In the genomic region with DNA sequence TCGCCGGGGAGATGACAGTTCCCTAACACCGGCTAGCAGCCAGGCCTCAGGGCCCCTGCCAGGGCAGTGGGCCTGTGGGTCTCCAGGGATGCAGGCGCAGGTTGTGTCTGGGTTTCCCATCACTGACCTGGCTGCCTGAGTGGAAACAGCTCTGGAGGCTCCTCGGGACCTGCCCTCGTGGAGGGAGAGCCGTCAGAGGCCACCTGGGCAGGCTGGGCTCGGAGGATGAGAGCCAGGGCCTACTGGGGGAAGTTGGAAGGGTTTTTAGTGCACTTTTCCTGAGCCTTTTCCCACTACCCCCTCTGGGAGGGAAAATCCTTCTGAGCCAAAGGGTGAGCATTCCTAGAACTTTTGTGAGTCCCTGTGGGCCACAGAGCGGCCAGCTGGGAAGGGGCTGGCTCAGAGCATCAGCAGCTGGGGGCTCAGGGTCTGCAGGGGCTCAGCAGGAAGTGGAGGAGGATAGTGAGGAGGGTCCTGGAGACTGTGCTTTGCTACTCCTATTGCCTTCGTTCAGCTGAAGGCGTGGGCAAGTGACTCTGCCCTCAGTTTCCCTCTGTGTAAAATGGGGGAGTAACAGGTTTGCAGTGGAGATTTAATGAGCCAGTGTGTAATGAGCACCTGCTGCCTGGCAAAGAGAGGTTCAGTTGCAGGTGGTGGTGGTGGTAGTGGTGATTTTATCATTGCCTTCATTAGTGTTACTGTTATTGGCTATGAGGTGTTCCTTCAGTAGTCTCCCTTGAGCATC, we compare ENCODE assay signal across 8 cellular contexts. TPM values are rescaled to one million over a fixed set of nuclear protein-coding genes. Genes with fewer than 3 reads are reported as not detected.
DNase-seq lines count a peak whose midpoint lies in the region; ATAC-seq and TF ChIP-seq lines count a peak whose summit lies in the region.

No MANE protein-coding gene starts in this region.

- H3K27me3 ChIP-seq in SJCRH30 (no peaks in the 10 kb centered on the region), fibroblast of lung (ENCODE audit: control insufficient read depth, insufficient read depth, low read length) (no peaks in the 10 kb centered on the region), parathyroid adenoma (ENCODE audit: control insufficient read depth, insufficient read depth, low read length) (no peaks in the 10 kb centered on the region)

- peaks cover 65% of the 10 kb centered on the region for H3K79me2 ChIP-seq in fibroblast of lung (ENCODE audit: control insufficient read depth, insufficient read depth, low read length)
- H3K79me2 ChIP-seq in parathyroid adenoma: no peaks in the 10 kb centered on the region

- H3K4me3 ChIP-seq in SJCRH30 (peak overlapping the region; percentile 82), fibroblast of lung (replicated peaks in 1 of 4; ENCODE audit: control extremely low read depth in 1 of 4, insufficient read depth in 1 of 4, low read depth in 3 of 4, low read length in 4 of 4) (peak overlapping the region; percentile 56 to 95 (median 85)), parathyroid adenoma (ENCODE audit: low read depth, low read length) (peak overlapping the region; percentile 63)

- H2AFZ ChIP-seq in fibroblast of lung (ENCODE audit: low read length): no peak overlapping the region
- H2AFZ ChIP-seq in parathyroid adenoma: no peak overlapping the region

- no peak for TF ChIP-seq CTCF in fibroblast of lung (conservative IDR thresholded peaks at IDR 0.05 in 1 of 2, IDR thresholded peaks at IDR 0.05 in 1 of 2; ENCODE audit: low read depth in 1 of 2, low read length in 2 of 2)
- TF ChIP-seq CTCF in parathyroid adenoma (IDR thresholded peaks at IDR 0.05): no peak

- no peak for DNase-seq in SJCRH30
- no peak for DNase-seq in fibroblast of lung (ENCODE audit: low read depth in 2 of 2)
- DNase-seq in SW480 (ENCODE audit: low spot score): no peak
- no peak for DNase-seq in HPDE6-E6E7 (ENCODE audit: extremely low spot score)

- no peaks in the 10 kb centered on the region for H3K36me3 ChIP-seq in ES-I3 (ENCODE audit: insufficient read depth, low read length)
- no peaks in the 10 kb centered on the region for H3K36me3 ChIP-seq in SJCRH30
- no peaks in the 10 kb centered on the region for H3K36me3 ChIP-seq in fibroblast of lung (ENCODE audit: control insufficient read depth, insufficient read depth, low read length)
- H3K36me3 ChIP-seq in parathyroid adenoma (ENCODE audit: control insufficient read depth, insufficient read depth, low read length): no peaks in the 10 kb centered on the region

- H3K9ac ChIP-seq in ES-I3 (ENCODE audit: low read depth, low read length) (peak overlapping the region; percentile 87), fibroblast of lung (ENCODE audit: insufficient read depth, low read length) (peak overlapping the region; percentile 85), parathyroid adenoma (no peak overlapping the region)

- H3K4me1 ChIP-seq in ES-I3 (ENCODE audit: insufficient read depth, low read length) (peaks cover 58% of the 10 kb centered on the region), SJCRH30 (peaks cover 45% of the 10 kb centered on the region), fibroblast of lung (ENCODE audit: control insufficient read depth, extremely low read depth, insufficient read depth, low read length) (peaks cover 35% of the 10 kb centered on the region), parathyroid adenoma (peaks cover 5% of the 10 kb centered on the region)

- H3K4me2 ChIP-seq in fibroblast of lung (ENCODE audit: extremely low read depth, insufficient read depth, low read length): peak overlapping the region; percentile 49
- peak overlapping the region; percentile 35 for H3K4me2 ChIP-seq in parathyroid adenoma (ENCODE audit: low read length)

- no peaks in the 10 kb centered on the region for H4K20me1 ChIP-seq in fibroblast of lung (ENCODE audit: control insufficient read depth, extremely low read depth, insufficient read depth, low read length)

- H3K27ac ChIP-seq in SJCRH30 (no peak overlapping the region), fibroblast of lung (ENCODE audit: insufficient read depth, low read length) (peak overlapping the region; percentile 85), parathyroid adenoma (peak overlapping the region; percentile 48)

- ATAC-seq in HG03565 (IDR thresholded peaks at IDR 0.05; ENCODE audit: unreplicated experiment) (no peak), HG03135 (IDR thresholded peaks at IDR 0.05; ENCODE audit: unreplicated experiment) (no peak)

- no peaks in the 10 kb centered on the region for H3K9me3 ChIP-seq in ES-I3 (ENCODE audit: control insufficient read depth, insufficient read depth, low read length)
- H3K9me3 ChIP-seq in SJCRH30 (replicated peaks): no peaks in the 10 kb centered on the region
- H3K9me3 ChIP-seq in fibroblast of lung (ENCODE audit: control insufficient read depth, insufficient read depth, low read depth, low read length): no peaks in the 10 kb centered on the region
- H3K9me3 ChIP-seq in parathyroid adenoma (ENCODE audit: control insufficient read depth, low read length): no peaks in the 10 kb centered on the region

RNA-seq across cellular contexts. Expression of a gene that starts 1.8 kb away (rescaled TPM):
- total RNA-seq in SJCRH30 (2014; rRNA removed; shearing (Covaris generic)): 11.1 and 13.2 TPM in 2 replicates
- total RNA-seq in fibroblast of lung: 7.4 and 18.0 TPM in 2 replicates
- 29.2 and 32.0 TPM in 2 replicates for polyA plus RNA-seq in fibroblast of lung
- polyA plus RNA-seq in fibroblast of lung (2012): 21.3 and 28.0 TPM in 2 replicates
- 52.3 and 55.9 TPM in 2 replicates for polyA minus RNA-seq in fibroblast of lung (ENCODE audit: low replicate concordance)

RNA-seq across cellular contexts. Expression of a gene that starts 38.6 kb away (rescaled TPM):
- 4.0 and 4.2 TPM in 2 replicates for total RNA-seq in SJCRH30 (2014; rRNA removed; shearing (Covaris generic))
- 3.8 and 4.1 TPM in 2 replicates for total RNA-seq in fibroblast of lung
- 2.6 and 3.4 TPM in 2 replicates for polyA plus RNA-seq in fibroblast of lung
- 3.9 and 7.2 TPM in 2 replicates for polyA plus RNA-seq in fibroblast of lung (2012)
- polyA minus RNA-seq in fibroblast of lung (ENCODE audit: low replicate concordance): 3.1 and 3.4 TPM in 2 replicates
